ENCODE assay signal across 1 cellular context in the genomic region with DNA sequence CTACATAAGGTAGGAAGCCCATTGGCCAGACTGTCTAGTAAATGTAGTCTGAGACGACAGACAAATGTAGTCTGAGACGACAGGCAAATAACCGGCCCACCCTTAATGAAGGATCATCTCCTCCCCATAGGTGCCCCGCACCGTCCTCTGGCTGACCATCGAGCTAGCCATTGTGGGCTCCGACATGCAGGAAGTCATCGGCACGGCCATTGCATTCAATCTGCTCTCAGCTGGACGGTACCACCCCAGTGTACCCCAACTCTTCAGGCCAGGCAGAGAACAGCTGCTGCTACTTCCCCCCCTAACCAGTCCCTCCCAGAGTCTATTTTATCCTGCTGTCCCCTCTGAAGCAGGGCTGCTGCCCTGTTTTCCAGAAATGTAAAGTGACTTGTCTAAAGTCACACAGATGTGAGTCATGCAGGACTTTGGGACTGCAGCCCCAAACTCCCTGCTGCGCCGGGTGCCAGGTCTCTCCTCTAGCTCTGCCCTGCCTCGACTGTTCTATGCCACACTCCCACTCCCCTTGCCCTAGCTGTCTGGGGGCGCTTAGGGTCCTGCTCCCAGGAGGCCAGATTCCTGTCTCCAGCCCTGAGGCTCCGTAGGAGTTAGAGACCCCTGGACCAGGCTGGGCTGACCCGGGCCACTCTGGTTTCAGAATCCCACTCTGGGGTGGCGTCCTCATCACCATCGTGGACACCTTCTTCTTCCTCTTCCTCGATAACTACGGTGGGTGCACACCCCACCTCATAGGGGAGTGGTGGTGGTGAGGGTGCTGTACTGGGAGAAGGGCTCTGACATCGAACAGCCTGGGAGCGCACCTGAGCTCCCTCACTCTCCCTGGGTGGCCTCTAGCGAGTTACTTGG.
A peak's percentile ranks its signal among the peaks of the same experiment; 100 is the strongest.
TF ChIP-seq lines count a peak whose summit lies in the region.

No MANE protein-coding gene starts in this region.

TF ChIP-seq in HepG2, 621 proteins besides CTCF, POLR2A, EP300 and RAD21 (continued from another document):
- TF ChIP-seq CEBPB (IDR thresholded peaks at IDR 0.05; ENCODE audit: borderline replicate concordance, low read depth, low read length), result no peak
- no peak for TF ChIP-seq MAZ (IDR thresholded peaks at IDR 0.05; ENCODE audit: borderline replicate concordance, low read depth, low read length)
- TF ChIP-seq MAZ (CRISPR knock-in tag; IDR thresholded peaks at IDR 0.05; ENCODE audit: low read depth), result peak; percentile 18; the same call in 1 of the 2 replicates
- TF ChIP-seq, protein P1, sequence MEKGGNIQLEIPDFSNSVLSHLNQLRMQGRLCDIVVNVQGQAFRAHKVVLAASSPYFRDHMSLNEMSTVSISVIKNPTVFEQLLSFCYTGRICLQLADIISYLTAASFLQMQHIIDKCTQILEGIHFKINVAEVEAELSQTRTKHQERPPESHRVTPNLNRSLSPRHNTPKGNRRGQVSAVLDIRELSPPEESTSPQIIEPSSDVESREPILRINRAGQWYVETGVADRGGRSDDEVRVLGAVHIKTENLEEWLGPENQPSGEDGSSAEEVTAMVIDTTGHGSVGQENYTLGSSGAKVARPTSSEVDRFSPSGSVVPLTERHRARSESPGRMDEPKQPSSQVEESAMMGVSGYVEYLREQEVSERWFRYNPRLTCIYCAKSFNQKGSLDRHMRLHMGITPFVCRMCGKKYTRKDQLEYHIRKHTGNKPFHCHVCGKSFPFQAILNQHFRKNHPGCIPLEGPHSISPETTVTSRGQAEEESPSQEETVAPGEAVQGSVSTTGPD (CRISPR knock-in tag; IDR thresholded peaks at IDR 0.05), result no peak
- TF ChIP-seq KDM5B (CRISPR knock-in tag; IDR thresholded peaks at IDR 0.05; ENCODE audit: borderline replicate concordance), result no peak; the same call in 1 of the 2 replicates
- no peak for TF ChIP-seq NONO (IDR thresholded peaks at IDR 0.05)
- TF ChIP-seq NONO (CRISPR knock-in tag; conservative IDR thresholded peaks at IDR 0.05), result 0 out of 2 replicates have a peak, but pooled peaks have one; percentile 6
- 0 out of 2 replicates have a peak, but pooled peaks have one; percentile 29 for TF ChIP-seq ZSCAN29 (CRISPR knock-in tag; conservative IDR thresholded peaks at IDR 0.05)
- TF ChIP-seq, protein P2, sequence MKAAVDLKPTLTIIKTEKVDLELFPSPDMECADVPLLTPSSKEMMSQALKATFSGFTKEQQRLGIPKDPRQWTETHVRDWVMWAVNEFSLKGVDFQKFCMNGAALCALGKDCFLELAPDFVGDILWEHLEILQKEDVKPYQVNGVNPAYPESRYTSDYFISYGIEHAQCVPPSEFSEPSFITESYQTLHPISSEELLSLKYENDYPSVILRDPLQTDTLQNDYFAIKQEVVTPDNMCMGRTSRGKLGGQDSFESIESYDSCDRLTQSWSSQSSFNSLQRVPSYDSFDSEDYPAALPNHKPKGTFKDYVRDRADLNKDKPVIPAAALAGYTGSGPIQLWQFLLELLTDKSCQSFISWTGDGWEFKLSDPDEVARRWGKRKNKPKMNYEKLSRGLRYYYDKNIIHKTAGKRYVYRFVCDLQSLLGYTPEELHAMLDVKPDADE (CRISPR knock-in tag; IDR thresholded peaks at IDR 0.05), result no peak
- TF ChIP-seq EEA1 (CRISPR knock-in tag; IDR thresholded peaks at IDR 0.05; ENCODE audit: borderline replicate concordance), result no peak
- 0 out of 2 replicates have a peak, but pooled peaks have one; percentile 3 for TF ChIP-seq SALL1 (CRISPR knock-in tag; IDR thresholded peaks at IDR 0.05)
- no peak for TF ChIP-seq ZNF569 (CRISPR knock-in tag; IDR thresholded peaks at IDR 0.05; ENCODE audit: borderline replicate concordance)
